Comparison of ENCODE assay signal across 17 cellular contexts in the genomic region with DNA sequence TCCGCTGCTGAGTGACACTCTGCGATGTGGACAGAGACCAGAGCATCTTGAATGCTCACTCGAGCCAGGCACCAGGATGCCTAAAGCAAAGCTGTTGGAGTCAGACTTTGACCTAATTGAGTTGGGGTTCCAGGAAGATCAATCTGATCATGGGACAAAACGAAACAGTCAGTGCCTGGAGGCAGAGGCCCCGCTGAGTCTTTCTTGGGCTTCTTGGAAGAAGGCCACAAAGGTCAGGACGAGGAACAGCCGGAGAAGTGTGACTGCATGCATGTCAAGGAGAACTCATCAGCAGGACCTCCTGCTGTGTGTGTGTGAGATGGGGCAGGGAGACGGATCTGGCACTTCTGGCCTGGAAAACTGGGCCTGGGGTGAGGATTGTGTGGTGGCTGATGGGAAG.
A peak's percentile ranks its signal among the peaks of the same experiment; 100 is the strongest.
DNase-seq lines count a peak whose midpoint lies in the region; ATAC-seq and TF ChIP-seq lines count a peak whose summit lies in the region.
"Had no signal": no experiment of that assay in that cellular context is flagged by ENCODE, and none has a peak within 500 bp of the region (broad histone marks: within the 10 kb centered on the region; RNA-seq: fewer than 3 reads in every experiment).

No MANE protein-coding gene starts in this region.

- peaks cover 0 to 3% (median 0%) of the 10 kb centered on the region in 9 donors for H3K4me1 ChIP-seq in heart right ventricle
- H3K4me1 ChIP-seq in osteoblast (ENCODE audit: insufficient read depth, low read length) = no peaks in the 10 kb centered on the region
- H3K4me1 ChIP-seq: A549, Caco-2, HAP-1 had no signal

- TF ChIP-seq CTCF in heart right ventricle (IDR thresholded peaks at IDR 0.05) = no peak
- no peak for TF ChIP-seq CTCF in osteoblast (IDR thresholded peaks at IDR 0.05; ENCODE audit: extremely low read depth, low read depth, low read length)

- H3K4me3 ChIP-seq in heart right ventricle (no peak overlapping the region), osteoblast (ENCODE audit: insufficient read depth, low read length) (no peak overlapping the region)
- H3K4me3 ChIP-seq: A549, HAP-1 had no signal

- H3K79me2 ChIP-seq in osteoblast (ENCODE audit: insufficient read depth, low read length) = no peaks in the 10 kb centered on the region

- no peak overlapping the region for H2AFZ ChIP-seq in osteoblast (ENCODE audit: low read length)

- DNase-seq in cardiac septum (ENCODE audit: low spot score) (peak; percentile 50), heart right ventricle (no peak), foreskin melanocyte (peak; percentile 27), osteoblast (ENCODE audit: insufficient read length, low spot score, missing footprints) (peak; percentile 10), mucosa of gallbladder (ENCODE audit: low spot score) (no peak), SIG-M5 treated with dmso at 0.1 percent for 504 hours (lab: John Stamatoyannopoulos, UW; ENCODE audit: unreplicated experiment) (no peak), SW480 (ENCODE audit: low spot score) (no peak)
- DNase-seq in activated effector memory CD4-positive, alpha-beta T cell treated with Interleukin-2 at 50 U/mL for 16 hours = no peak
- DNase-seq: AML-193; Caco-2; CD4-positive, alpha-beta T cell; GDM1; GOT3 had no signal

- no peak for ATAC-seq in heart right ventricle
- ATAC-seq: A549 had no signal

- intact Hi-C loops in cardiac septum (cut with DNase I) = no loop called here
- intact Hi-C loops in heart right ventricle (cut with DNase I) = no loop called here

- H3K4me2 ChIP-seq in osteoblast (ENCODE audit: insufficient read depth, low read length) = no peak overlapping the region
- H3K4me2 ChIP-seq: A549 had no signal

- no peaks in the 10 kb centered on the region for H3K9me3 ChIP-seq in heart right ventricle
- no peaks in the 10 kb centered on the region for H3K9me3 ChIP-seq in osteoblast (ENCODE audit: low read depth, low read length)
- H3K9me3 ChIP-seq: A549, Caco-2, HAP-1 had no signal

- no peaks in the 10 kb centered on the region for H4K20me1 ChIP-seq in osteoblast (ENCODE audit: insufficient read depth, low read length)

- H3K27ac ChIP-seq in heart right ventricle (no peak overlapping the region), osteoblast (ENCODE audit: low read depth, low read length) (no peak overlapping the region)
- H3K27ac ChIP-seq: 22Rv1, A549, C4-2B had no signal

- peaks cover 0 to 6% (median 0%) of the 10 kb centered on the region in 7 donors for H3K27me3 ChIP-seq in heart right ventricle
- H3K27me3 ChIP-seq in osteoblast (ENCODE audit: insufficient read depth, low read length) = peaks cover 9% of the 10 kb centered on the region

- no peaks in the 10 kb centered on the region for H3K36me3 ChIP-seq in heart right ventricle
- no peaks in the 10 kb centered on the region for H3K36me3 ChIP-seq in osteoblast (ENCODE audit: insufficient read depth, low read length)
- H3K36me3 ChIP-seq: HAP-1 had no signal

- 64 to 71% methylated on average over 8 of the region's 8 CpGs for WGBS in heart right ventricle, 2 donors

Comparison
In these comparisons a context has a peak if more than half of its experiments do, and no peak if none do; other contexts are left out.
1. DNase-seq: peak in cardiac septum (single experiment), foreskin melanocyte (single experiment) and osteoblast (single experiment); none in heart right ventricle (0 of 2), mucosa of gallbladder (single experiment), SIG-M5 treated with dmso at 0.1 percent for 504 hours (single experiment), activated effector memory CD4-positive, alpha-beta T cell treated with Interleukin-2 at 50 U/mL for 16 hours (single experiment) and SW480 (single experiment).